ENCODE assay signal across 15 cellular contexts in genomic region chr12:53867216-53868012, GRCh38.
DNase-seq lines count a peak whose midpoint lies in the region; ATAC-seq and TF ChIP-seq lines count a peak whose summit lies in the region.
"Had no signal": no experiment of that assay in that cellular context is flagged by ENCODE, and none has a peak within 500 bp of the region (broad histone marks: within the 10 kb centered on the region; RNA-seq: fewer than 3 reads in every experiment).

No MANE protein-coding gene starts in this region.

- H3K14ac ChIP-seq in trophoblast cell (ENCODE audit: low read length): no peak overlapping the region

- no peak overlapping the region for H2BK120ac ChIP-seq in trophoblast cell (ENCODE audit: insufficient read depth, low read length, poor library complexity)

- H3K79me1 ChIP-seq in trophoblast cell (ENCODE audit: low read length): peaks cover 7% of the 10 kb centered on the region

- H3K27ac Mint-ChIP-seq in endothelial cell (ENCODE audit: unreplicated experiment): peak overlapping the region; percentile 34
- no peak overlapping the region for H3K27ac Mint-ChIP-seq in naive thymus-derived CD8-positive, alpha-beta T cell

- POLR2A ChIA-PET in naive thymus-derived CD8-positive, alpha-beta T cell (lab: Charles Lee): no interaction called here

- H3K79me2 ChIP-seq in trophoblast cell (ENCODE audit: control insufficient read depth, insufficient read depth, low read length, poor library complexity): no peaks in the 10 kb centered on the region

- no peaks in the 10 kb centered on the region for H3K4me1 Mint-ChIP-seq in endothelial cell (ENCODE audit: unreplicated experiment)
- no peaks in the 10 kb centered on the region for H3K4me1 Mint-ChIP-seq in naive thymus-derived CD8-positive, alpha-beta T cell

- no peak overlapping the region for H3K18ac ChIP-seq in trophoblast cell (ENCODE audit: low read length)

- peak overlapping the region; percentile 25 for H4K91ac ChIP-seq in trophoblast cell (ENCODE audit: low read depth, low read length)

- H3K4me3 Mint-ChIP-seq in endothelial cell (ENCODE audit: unreplicated experiment): no peak overlapping the region
- no peak overlapping the region for H3K4me3 Mint-ChIP-seq in naive thymus-derived CD8-positive, alpha-beta T cell
- H3K4me3 Mint-ChIP-seq: activated T-cell treated with anti-CD3 and anti-CD28 coated beads, Interleukin-2, amount 50 U/mL, for 4 hours had no signal

- H3K4me3 ChIP-seq in MG63 (no peak overlapping the region), trophoblast cell (ENCODE audit: low read depth, low read length) (no peak overlapping the region)

- no peaks in the 10 kb centered on the region for H3K9me3 Mint-ChIP-seq in endothelial cell (ENCODE audit: unreplicated experiment)
- no peaks in the 10 kb centered on the region for H3K9me3 Mint-ChIP-seq in naive thymus-derived CD8-positive, alpha-beta T cell
- H3K9me3 Mint-ChIP-seq: activated T-cell treated with anti-CD3 and anti-CD28 coated beads, Interleukin-2, amount 50 U/mL, for 4 hours had no signal

- peaks cover 15 to 27% of the 10 kb centered on the region in 2 experiments for H3K4me1 ChIP-seq in trophoblast cell (ENCODE audit: control insufficient read depth in 1 of 2, insufficient read depth in 2 of 2, low read length in 2 of 2)

- H4K12ac ChIP-seq in trophoblast cell (ENCODE audit: low read depth, low read length): no peak overlapping the region

- no peak overlapping the region for H3K9ac ChIP-seq in trophoblast cell (ENCODE audit: low read length)

- H3K4me2 ChIP-seq in trophoblast cell (ENCODE audit: low read length): no peak overlapping the region

- no peaks in the 10 kb centered on the region for H3K36me3 Mint-ChIP-seq in endothelial cell (ENCODE audit: low read depth, unreplicated experiment)
- no peaks in the 10 kb centered on the region for H3K36me3 Mint-ChIP-seq in naive thymus-derived CD8-positive, alpha-beta T cell

- H3K27me3 ChIP-seq in MG63: no peaks in the 10 kb centered on the region
- H3K27me3 ChIP-seq in trophoblast cell (ENCODE audit: insufficient read depth, low read length): no peaks in the 10 kb centered on the region

- H3K9me3 ChIP-seq in MG63 (no peaks in the 10 kb centered on the region), trophoblast cell (ENCODE audit: insufficient read depth, low read depth, low read length) (no peaks in the 10 kb centered on the region)

- peak overlapping the region; percentile 13 for H3K27ac ChIP-seq in trophoblast cell (ENCODE audit: low read depth, low read length)

- no peak overlapping the region for H4K8ac ChIP-seq in trophoblast cell (ENCODE audit: low read depth, low read length)

- H2AK5ac ChIP-seq in trophoblast cell (ENCODE audit: low read length): no peak overlapping the region

- ATAC-seq in GM21737 (IDR thresholded peaks at IDR 0.05; ENCODE audit: unreplicated experiment): no peak
- ATAC-seq in naive thymus-derived CD8-positive, alpha-beta T cell: no peak
- ATAC-seq: activated T-cell treated with anti-CD3 and anti-CD28 coated beads, Interleukin-2, amount 50 U/mL, for 4 hours had no signal

- WGBS in trophoblast cell (ENCODE audit: extremely low coverage, insufficient coverage, insufficient read length): no CpG with 5 or more reads among the region's 3 CpGs

- H2BK12ac ChIP-seq in trophoblast cell (ENCODE audit: low read length): no peak overlapping the region

- H3K4ac ChIP-seq in trophoblast cell (ENCODE audit: low read depth, low read length): no peak overlapping the region

- no peak overlapping the region for H2BK5ac ChIP-seq in trophoblast cell (ENCODE audit: low read depth, low read length, poor library complexity)

- H3K23ac ChIP-seq in trophoblast cell (ENCODE audit: low read length): no peak overlapping the region

- H2AFZ ChIP-seq in trophoblast cell (ENCODE audit: insufficient read depth, low read length, poor library complexity): no peak overlapping the region

- H3K27me3 Mint-ChIP-seq in endothelial cell (ENCODE audit: unreplicated experiment): peaks cover 2% of the 10 kb centered on the region
- H3K27me3 Mint-ChIP-seq in naive thymus-derived CD8-positive, alpha-beta T cell: peaks cover 20 to 49% (median 38%) of the 10 kb centered on the region in 5 donors

- TF ChIP-seq CTCF in endothelial cell (IDR thresholded peaks at IDR 0.05; ENCODE audit: unreplicated experiment): no peak

- H3K36me3 ChIP-seq in MG63 (no peaks in the 10 kb centered on the region), trophoblast cell (ENCODE audit: control insufficient read depth in 1 of 2, insufficient read depth in 2 of 2, low read length in 2 of 2) (no peaks in the 10 kb centered on the region)

- DNase-seq in ELF-1 (ENCODE audit: low read depth, low spot score) (peak; percentile 91), MG63 (peak; percentile 78), endothelial cell (ENCODE audit: low spot score) (no peak), trophoblast cell (peak; percentile 47 to 75)
- no peak for DNase-seq in stimulated activated CD4-positive, alpha-beta T cell treated with anti-CD3 and anti-CD28 coated beads, Interleukin-1b, Interleukin-23, amount 100 ng/mL, for 48 hours
- no peak for DNase-seq in naive thymus-derived CD8-positive, alpha-beta T cell
- no peak for DNase-seq in activated CD8-positive, alpha-beta memory T cell treated with anti-CD3 and anti-CD28 coated beads, Interleukin-2, amount 50 U/mL, for 48 hours
- DNase-seq: activated CD4-positive, CD25-positive, alpha-beta regulatory T cell; activated T-cell treated with anti-CD3 and anti-CD28 coated beads, Interleukin-2, amount 50 U/mL, for 4 hours; anterior cingulate cortex; COR-L47; head of caudate nucleus; NCI-H446; SHP77 had no signal

Comparison
In these comparisons a context has a peak if more than half of its experiments do, and no peak if none do; other contexts are left out.
1. DNase-seq: peak in ELF-1 (single experiment), MG63 (single experiment) and trophoblast cell (2 of 2); none in endothelial cell (single experiment), stimulated activated CD4-positive, alpha-beta T cell treated with anti-CD3 and anti-CD28 coated beads, Interleukin-1b, Interleukin-23, amount 100 ng/mL, for 48 hours (single experiment), naive thymus-derived CD8-positive, alpha-beta T cell (0 of 10) and activated CD8-positive, alpha-beta memory T cell treated with anti-CD3 and anti-CD28 coated beads, Interleukin-2, amount 50 U/mL, for 48 hours (single experiment).